ENCODE assay signal across 8 cellular contexts in the genomic region with DNA sequence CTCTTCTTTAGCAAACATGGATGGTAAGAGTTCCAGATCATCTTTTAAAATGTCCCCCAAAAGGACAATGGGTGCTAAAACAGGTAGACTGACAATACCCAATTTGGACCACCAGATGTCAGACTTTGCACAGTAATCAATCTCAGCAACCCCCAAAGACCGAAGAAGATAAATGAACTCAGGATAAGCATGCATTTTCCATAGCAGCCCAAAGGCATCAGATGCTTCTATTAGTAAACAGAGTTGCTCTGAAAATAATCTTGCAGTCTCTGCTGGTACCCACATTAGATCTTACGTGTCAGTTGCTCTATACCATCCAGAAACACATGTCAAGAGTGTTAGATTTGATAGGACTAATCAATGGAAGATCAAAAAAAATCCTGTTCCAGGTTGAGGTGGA. TPM values are rescaled to one million over a fixed set of nuclear protein-coding genes. Genes with fewer than 3 reads are reported as not detected.
A peak's percentile ranks its signal among the peaks of the same experiment; 100 is the strongest.
DNase-seq lines count a peak whose midpoint lies in the region; ATAC-seq, FAIRE-seq and TF ChIP-seq lines count a peak whose summit lies in the region.

No MANE protein-coding gene starts in this region.

- peak; percentile 19 for DNase-seq in DMS79 (lab: John Stamatoyannopoulos, UW)
- peak; percentile 44 for DNase-seq in HuH-7 (ENCODE audit: low spot score)
- DNase-seq in Panc1 (ENCODE audit: low read depth, low spot score): no peak
- DNase-seq in MCF 10A (ENCODE audit: unreplicated experiment): peak; percentile 59
- peak; percentile 43 for DNase-seq in stimulated activated CD8-positive, alpha-beta memory T cell treated with anti-CD3 and anti-CD28 coated beads, Interleukin-4, amount 100 ng/mL, for 48 hours
- no peak for DNase-seq in epidermal melanocyte (ENCODE audit: insufficient read length, low spot score)

- H3K27me3 ChIP-seq in Panc1 (ENCODE audit: control insufficient read depth, insufficient read depth, low read length): no peaks in the 10 kb centered on the region

- no peak overlapping the region for H3K4me3 Mint-ChIP-seq in MCF 10A (ENCODE audit: unreplicated experiment)

- POLR2A ChIA-PET in Panc1 (lab: Charles Lee): no interaction called here
- POLR2A ChIA-PET in MCF 10A (lab: Yijun Ruan, JAX): interaction anchor here (0.9 kb wide), 2 partner anchors 62 to 70 kb away, joined by 3 read pairs; no protein-coding TSS in a partner anchor

- H3K27ac Mint-ChIP-seq in MCF 10A (ENCODE audit: low read depth, unreplicated experiment): no peak overlapping the region

- H3K9me3 Mint-ChIP-seq in MCF 10A (ENCODE audit: unreplicated experiment): no peaks in the 10 kb centered on the region

- peak; percentile 82 for ATAC-seq in GM19455 (IDR thresholded peaks at IDR 0.05; ENCODE audit: unreplicated experiment)
- peak; percentile 76; the same call in 1 of the 2 replicates for ATAC-seq in Panc1

- no peak overlapping the region for H3K27ac ChIP-seq in Panc1 (ENCODE audit: low read length)

- H3K4me3 ChIP-seq in Panc1 (ENCODE audit: low read depth in 2 of 2, low read length in 2 of 2): no peak overlapping the region

- no peaks in the 10 kb centered on the region for H3K27me3 Mint-ChIP-seq in MCF 10A (ENCODE audit: insufficient read depth, unreplicated experiment)

- TF ChIP-seq CTCF in Panc1 (IDR thresholded peaks at IDR 0.05) (peak; percentile 80), MCF 10A (IDR thresholded peaks at IDR 0.05; ENCODE audit: unreplicated experiment) (peak; percentile 75)

- H3K4me1 Mint-ChIP-seq in MCF 10A (ENCODE audit: insufficient read depth, unreplicated experiment): no peaks in the 10 kb centered on the region

- in situ Hi-C loops in Panc1 (cut with HindIII; ENCODE audit: low pct_unique_long_range_greater_than_20kb, low sequenced_read_pairs): no loop called here

- peak; percentile 92 for FAIRE-seq in islet of Langerhans (lab: Jason Lieb, UNC)

- CTCF ChIA-PET in Panc1 (lab: Charles Lee): no interaction called here
- CTCF ChIA-PET in MCF 10A (lab: Yijun Ruan, JAX): interaction anchor here (0.6 to 11.0 kb wide), 29 partner anchors 8 to 659 kb away, joined by 3 to 321 read pairs (median 5); no protein-coding TSS in a partner anchor

- no peaks in the 10 kb centered on the region for H3K9me3 ChIP-seq in Panc1 (ENCODE audit: control insufficient read depth, insufficient read depth, low read depth, low read length)

- no peaks in the 10 kb centered on the region for H3K36me3 ChIP-seq in Panc1 (ENCODE audit: control insufficient read depth, insufficient read depth, low read length)

- H3K4me1 ChIP-seq in Panc1 (ENCODE audit: control insufficient read depth, insufficient read depth, low read length): peaks cover 3% of the 10 kb centered on the region; the same call in 1 of the 2 replicates

- intact Hi-C loops in Panc1 (cut with micrococcal nuclease; ENCODE audit: unreplicated experiment) (loop anchor here (1.0 to 2.0 kb wide), 2 partner anchors 63 to 425 kb away; no protein-coding TSS in a partner anchor), MCF 10A (cut with micrococcal nuclease) (loop anchor here (1.0 to 5.0 kb wide), 3 partner anchors 63 to 593 kb away; no protein-coding TSS in a partner anchor)

- no peaks in the 10 kb centered on the region for H3K36me3 Mint-ChIP-seq in MCF 10A (ENCODE audit: insufficient read depth, unreplicated experiment)

- BruUV-seq in Panc1 (replicated peaks; lab: Mats Ljungman, UMichigan) (no TSS peak), MCF 10A (replicated peaks; lab: Mats Ljungman, UMichigan) (no TSS peak)

RNA-seq across cellular contexts. Expression of a gene that starts 20.6 kb away (rescaled TPM):
- 1.2 TPM for total RNA-seq in Panc1 (2021; ENCODE audit: unreplicated experiment)
- polyA plus RNA-seq in Panc1 (2012; ENCODE audit: insufficient read length): 0.40 TPM
- total RNA-seq in MCF 10A (2022): 0.19 and 0.25 TPM in 2 replicates

Comparison
In these comparisons a context has a peak if more than half of its experiments do, and no peak if none do; other contexts are left out.
1. DNase-seq: peak in DMS79 (single experiment), HuH-7 (single experiment), MCF 10A (single experiment) and stimulated activated CD8-positive, alpha-beta memory T cell treated with anti-CD3 and anti-CD28 coated beads, Interleukin-4, amount 100 ng/mL, for 48 hours (single experiment); none in Panc1 (single experiment) and epidermal melanocyte (single experiment).